ENCODE assay signal across 1 cellular context in genomic region chr6:38688579-38689087, GRCh38.
TF ChIP-seq lines count a peak whose summit lies in the region.

No MANE protein-coding gene starts in this region.

TF ChIP-seq in K562, 482 proteins besides CTCF, POLR2A, EP300 and RAD21:
- TF ChIP-seq, protein P1, sequence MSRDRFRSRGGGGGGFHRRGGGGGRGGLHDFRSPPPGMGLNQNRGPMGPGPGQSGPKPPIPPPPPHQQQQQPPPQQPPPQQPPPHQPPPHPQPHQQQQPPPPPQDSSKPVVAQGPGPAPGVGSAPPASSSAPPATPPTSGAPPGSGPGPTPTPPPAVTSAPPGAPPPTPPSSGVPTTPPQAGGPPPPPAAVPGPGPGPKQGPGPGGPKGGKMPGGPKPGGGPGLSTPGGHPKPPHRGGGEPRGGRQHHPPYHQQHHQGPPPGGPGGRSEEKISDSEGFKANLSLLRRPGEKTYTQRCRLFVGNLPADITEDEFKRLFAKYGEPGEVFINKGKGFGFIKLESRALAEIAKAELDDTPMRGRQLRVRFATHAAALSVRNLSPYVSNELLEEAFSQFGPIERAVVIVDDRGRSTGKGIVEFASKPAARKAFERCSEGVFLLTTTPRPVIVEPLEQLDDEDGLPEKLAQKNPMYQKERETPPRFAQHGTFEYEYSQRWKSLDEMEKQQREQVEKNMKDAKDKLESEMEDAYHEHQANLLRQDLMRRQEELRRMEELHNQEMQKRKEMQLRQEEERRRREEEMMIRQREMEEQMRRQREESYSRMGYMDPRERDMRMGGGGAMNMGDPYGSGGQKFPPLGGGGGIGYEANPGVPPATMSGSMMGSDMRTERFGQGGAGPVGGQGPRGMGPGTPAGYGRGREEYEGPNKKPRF (IDR thresholded peaks at IDR 0.05; ENCODE audit: low read depth, low read length): no peak
- TF ChIP-seq ZNF263 (CRISPR knock-in tag; IDR thresholded peaks at IDR 0.05; ENCODE audit: borderline replicate concordance): peak; percentile 75
